In genomic region chr5:116308391-116308790, GRCh38 we compare ENCODE assay signal across 20 cellular contexts.
A peak's percentile ranks its signal among the peaks of the same experiment; 100 is the strongest.
DNase-seq lines count a peak whose midpoint lies in the region; FAIRE-seq and TF ChIP-seq lines count a peak whose summit lies in the region.
"Had no signal": no experiment of that assay in that cellular context is flagged by ENCODE, and none has a peak within 500 bp of the region (broad histone marks: within the 10 kb centered on the region; RNA-seq: fewer than 3 reads in every experiment).

No MANE protein-coding gene starts in this region.

- H3K4me2 ChIP-seq in neural progenitor cell, result no peak overlapping the region
- H3K4me2 ChIP-seq: BLaER1 had no signal

- no peaks in the 10 kb centered on the region for H3K27me3 Mint-ChIP-seq in neural progenitor cell (ENCODE audit: insufficient read depth, low read depth)
- H3K27me3 Mint-ChIP-seq: CD4-positive, alpha-beta memory T cell had no signal

- H3K4me1 Mint-ChIP-seq in neural progenitor cell, result no peaks in the 10 kb centered on the region
- H3K4me1 Mint-ChIP-seq: CD14-positive monocyte had no signal

- no peak for TF ChIP-seq CTCF in neural progenitor cell (IDR thresholded peaks at IDR 0.05)

- H4K20me1 ChIP-seq in neural progenitor cell (ENCODE audit: low read depth), result no peaks in the 10 kb centered on the region
- H4K20me1 ChIP-seq: BLaER1 had no signal

- no peak overlapping the region for H3K27ac Mint-ChIP-seq in neural progenitor cell
- H3K27ac Mint-ChIP-seq: CD14-positive monocyte; CD4-positive, alpha-beta memory T cell; HFFc6 had no signal

- H3K9ac ChIP-seq in neural progenitor cell, result no peak overlapping the region
- H3K9ac ChIP-seq: BLaER1, GM23248 had no signal

- peaks cover 7% of the 10 kb centered on the region for H3K9me3 ChIP-seq in neural progenitor cell (ENCODE audit: low read depth)
- H3K9me3 ChIP-seq: HAP-1 had no signal

- H3F3A ChIP-seq in neural progenitor cell (ENCODE audit: low read depth), result no peaks in the 10 kb centered on the region

- H2AFZ ChIP-seq in neural progenitor cell (replicated peaks), result no peak overlapping the region
- H2AFZ ChIP-seq: GM23248 had no signal

- H3K36me3 ChIP-seq in neural progenitor cell, result peaks cover 9% of the 10 kb centered on the region
- H3K36me3 ChIP-seq: HAP-1 had no signal

- H3K4me1 ChIP-seq in neural progenitor cell, result no peaks in the 10 kb centered on the region
- H3K4me1 ChIP-seq: BLaER1, HAP-1 had no signal

- no peaks in the 10 kb centered on the region for H3K27me3 ChIP-seq in neural progenitor cell
- H3K27me3 ChIP-seq: BLaER1 had no signal

- H3K79me2 ChIP-seq in neural progenitor cell (ENCODE audit: low read depth), result no peaks in the 10 kb centered on the region

- no peak overlapping the region for H3K4me3 ChIP-seq in neural progenitor cell
- H3K4me3 ChIP-seq: BLaER1, GM12878, GM23248, HAP-1 had no signal

- peak; percentile 19 for DNase-seq in NCI-H748 (lab: John Stamatoyannopoulos, UW; ENCODE audit: unreplicated experiment)
- DNase-seq in NCI-H748 treated with DMSO at 0.1 percent for 48 hours (lab: John Stamatoyannopoulos, UW), result no peak
- peak; percentile 22 for DNase-seq in amniotic epithelial cell (ENCODE audit: low read depth)
- no peak for DNase-seq in NCI-H2081 treated with DMSO at 0.1 percent for 48 hours (lab: John Stamatoyannopoulos, UW)
- DNase-seq in neural progenitor cell (ENCODE audit: low spot score), result no peak
- DNase-seq in foreskin melanocyte, result no peak
- DNase-seq: 8988T; CD4-positive, alpha-beta memory T cell; DMS53; DND-41; EL; GM23248; HFFc6 had no signal

- H3K9me3 Mint-ChIP-seq in neural progenitor cell, result peaks cover 27% of the 10 kb centered on the region

- no peak overlapping the region for H3K27ac ChIP-seq in neural progenitor cell
- H3K27ac ChIP-seq: BLaER1, GM23248, HL-60 had no signal

- H3K4me3 Mint-ChIP-seq in neural progenitor cell, result no peak overlapping the region
- H3K4me3 Mint-ChIP-seq: CD14-positive monocyte; CD4-positive, alpha-beta memory T cell; HFFc6 had no signal

- peaks cover 38% of the 10 kb centered on the region for H3K36me3 Mint-ChIP-seq in neural progenitor cell

- FAIRE-seq in islet of Langerhans (lab: Jason Lieb, UNC), result peak; percentile 70
- FAIRE-seq: GM12878, GM19239 had no signal

Comparison
In these comparisons a context has a peak if more than half of its experiments do, and no peak if none do; other contexts are left out.
1. DNase-seq: peak in NCI-H748 (single experiment) and amniotic epithelial cell (single experiment); none in NCI-H748 treated with DMSO at 0.1 percent for 48 hours (single experiment), NCI-H2081 treated with DMSO at 0.1 percent for 48 hours (single experiment), neural progenitor cell (single experiment) and foreskin melanocyte (single experiment).